In genomic region chr12:54300732-54301427, GRCh38 we compare ENCODE assay signal across 8 cellular contexts. TPM values are rescaled to one million over a fixed set of nuclear protein-coding genes. Genes with fewer than 3 reads are reported as not detected.
DNase-seq lines count a peak whose midpoint lies in the region; ATAC-seq and TF ChIP-seq lines count a peak whose summit lies in the region.

Gene NFE2, minus strand, starts transcription at chr12:54301015. Its CDS starts 5,767 bp downstream, at chr12:54295248.

- peak within 1 kb of the TSS; percentile 66 for H3K9ac ChIP-seq in iPS-20b (ENCODE audit: low read depth, low read length)

- H3K27ac ChIP-seq in iPS-20b (ENCODE audit: low read length): peak within 1 kb of the TSS; percentile 18
- peak within 1 kb of the TSS in 7 of 8 donors; percentile 36 to 94 (median 81) for H3K27ac ChIP-seq in spleen

- TF ChIP-seq CTCF in AG09309 (IDR thresholded peaks at IDR 0.05; ENCODE audit: control insufficient read depth, insufficient read depth, low read depth, low read length, missing control alignments) (no peak), astrocyte of the spinal cord (IDR thresholded peaks at IDR 0.05; ENCODE audit: low read depth, low read length) (no peak), spleen (IDR thresholded peaks at IDR 0.05 in 8 of 11, conservative IDR thresholded peaks at IDR 0.05 in 3 of 11) (peak in 2 of 11 experiments; percentile 26 to 38)

- TF ChIP-seq POLR2A in spleen (IDR thresholded peaks at IDR 0.05): no peak

- DNase-seq in AG09309 (ENCODE audit: low read depth): no peak
- peak; percentile 49 to 83 for DNase-seq in HAP-1 (ENCODE audit: low spot score in 2 of 2)
- peak; percentile 96 for DNase-seq in OCI-M1 (lab: John Stamatoyannopoulos, UW)
- DNase-seq in astrocyte of the spinal cord (ENCODE audit: low read depth, low spot score): peak; percentile 70
- DNase-seq in spleen: peak; percentile 92

- intact Hi-C loops in spleen (cut with DNase I; ENCODE audit: low total_unique reads): no loop called here

- peaks cover 4% of the 10 kb centered on the region; the same call in 1 of the 2 replicates for H3K4me1 ChIP-seq in HAP-1
- peaks cover 35% of the 10 kb centered on the region for H3K4me1 ChIP-seq in iPS-20b (ENCODE audit: insufficient read depth, low read length)
- H3K4me1 ChIP-seq in spleen: peaks cover 7 to 64% (median 25%) of the 10 kb centered on the region in 6 donors

- H3K4me3 ChIP-seq in AG09309 (ENCODE audit: control insufficient read depth, low read depth, low read length) (peak within 1 kb of the TSS; percentile 30), HAP-1 (peak within 1 kb of the TSS; percentile 3; the same call in 1 of the 2 replicates), astrocyte of the spinal cord (ENCODE audit: low read depth, low read length) (peak within 1 kb of the TSS; percentile 28), iPS-20b (ENCODE audit: low read length) (peak within 1 kb of the TSS; percentile 72), spleen (peak within 1 kb of the TSS in 7 of 8 donors; percentile 16 to 63 (median 23))

- no peaks in the 10 kb centered on the region for H3K36me3 ChIP-seq in HAP-1 (replicated peaks)
- no peaks in the 10 kb centered on the region for H3K36me3 ChIP-seq in iPS-20b (ENCODE audit: insufficient read depth, low read depth, low read length)
- no peaks in the 10 kb centered on the region for H3K36me3 ChIP-seq in spleen

- H3K27me3 ChIP-seq in HAP-1 (ENCODE audit: low read depth) (peaks cover 46% of the 10 kb centered on the region), iPS-20b (ENCODE audit: insufficient read depth, low read length) (peaks cover 16% of the 10 kb centered on the region), spleen (replicated peaks in 1 of 7) (peaks cover 0 to 74% (median 34%) of the 10 kb centered on the region in 7 donors)

- no peaks in the 10 kb centered on the region for H3K9me3 ChIP-seq in HAP-1
- no peaks in the 10 kb centered on the region for H3K9me3 ChIP-seq in iPS-20b (ENCODE audit: insufficient read depth, low read depth, low read length)
- no peaks in the 10 kb centered on the region for H3K9me3 ChIP-seq in spleen

- 3 to 7% (median 4%) methylated on average over 16 to 26 of the region's 26 CpGs for WGBS in spleen, 5 donors

- in situ Hi-C loops in HAP-1 (cut with MboI; ENCODE audit: low sequenced_read_pairs) (no loop called here), astrocyte of the spinal cord (cut with HindIII; ENCODE audit: low sequenced_read_pairs) (no loop called here)

- no peak for ATAC-seq in GM21526 (IDR thresholded peaks at IDR 0.05; ENCODE audit: low FRiP score, unreplicated experiment)
- no peak for ATAC-seq in GM19452 (IDR thresholded peaks at IDR 0.05; ENCODE audit: unreplicated experiment)

RNA-seq across cellular contexts. Expression of gene NFE2, which starts in this region (rescaled TPM):
- total RNA-seq in spleen: 10 to 100 TPM; 14.1 to 93.7 (median 45.0) TPM
- 10 to 100 TPM in 2 of 3 donors, 1 to 10 TPM in 1; 2.4 to 17.5 (median 14.7) TPM for polyA plus RNA-seq in spleen

Comparison
In these comparisons a context has a peak if more than half of its experiments do, and no peak if none do; other contexts are left out.
1. H3K4me3 ChIP-seq: peak in every context shown above with its lines; median percentile 72 in iPS-20b; 30 in AG09309; 28 in astrocyte of the spinal cord; 23 in spleen; 3 in HAP-1.